10 cellular contexts compared by ENCODE assay signal in the genomic region with DNA sequence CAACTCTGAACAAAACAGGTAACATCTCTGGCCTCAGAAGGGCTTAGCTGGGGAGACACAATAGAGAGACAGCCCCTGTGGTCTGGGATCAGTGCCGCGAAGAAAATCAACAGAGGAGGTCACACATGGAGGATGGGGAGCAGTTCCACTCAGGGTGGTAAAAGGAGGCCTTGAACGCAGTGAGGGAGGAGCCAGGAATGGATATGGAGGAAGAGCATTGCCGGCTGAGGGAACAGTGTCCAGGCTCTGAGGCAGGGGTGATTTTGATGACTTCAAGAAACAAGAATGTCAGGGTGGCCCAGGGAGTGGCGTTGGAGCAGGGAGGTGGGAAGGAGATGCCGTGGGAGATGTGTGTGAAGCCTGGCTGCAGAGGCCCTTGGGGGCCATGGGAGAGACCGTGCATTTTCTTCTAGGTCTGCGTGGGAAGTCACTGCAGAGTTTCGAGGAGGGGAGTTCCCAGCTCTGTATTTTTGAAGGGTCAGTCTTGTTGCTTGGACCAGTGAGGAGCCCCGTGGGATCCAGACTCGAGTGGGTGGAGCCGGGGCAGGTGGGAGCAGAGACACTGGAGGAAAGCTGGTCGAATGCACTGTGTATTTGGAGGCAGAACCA. TPM values are rescaled to one million over a fixed set of nuclear protein-coding genes. Genes with fewer than 3 reads are reported as not detected.
DNase-seq lines count a peak whose midpoint lies in the region; ATAC-seq and TF ChIP-seq lines count a peak whose summit lies in the region.
"Had no signal": no experiment of that assay in that cellular context is flagged by ENCODE, and none has a peak within 500 bp of the region (broad histone marks: within the 10 kb centered on the region; RNA-seq: fewer than 3 reads in every experiment).

No MANE protein-coding gene starts in this region.

- no peaks in the 10 kb centered on the region for H3K9me2 ChIP-seq in SK-N-SH

- H3K9ac ChIP-seq in SK-N-SH (no peak overlapping the region), smooth muscle cell (ENCODE audit: low read depth) (peak overlapping the region; percentile 55)

- H2AFZ ChIP-seq in SK-N-SH (ENCODE audit: low read depth) (no peak overlapping the region), smooth muscle cell (ENCODE audit: low read depth) (no peak overlapping the region)

- H3K4me1 ChIP-seq in SK-N-SH (ENCODE audit: control insufficient read depth in 1 of 2, insufficient read depth in 2 of 2, low read depth in 1 of 2, low read length in 1 of 2) (peaks cover 34 to 71% of the 10 kb centered on the region in 2 experiments; a peak in 3 of 4 replicates), foreskin keratinocyte (peaks cover 85% of the 10 kb centered on the region), smooth muscle cell (ENCODE audit: low read depth) (peaks cover 76% of the 10 kb centered on the region)

- no peaks in the 10 kb centered on the region for H3K27me3 ChIP-seq in SK-N-SH (ENCODE audit: insufficient read depth)
- H3K27me3 ChIP-seq in foreskin keratinocyte, result no peaks in the 10 kb centered on the region
- no peaks in the 10 kb centered on the region for H3K27me3 ChIP-seq in smooth muscle cell (ENCODE audit: low read depth)

- DNase-seq in SK-N-SH (no peak), foreskin keratinocyte (no peak), smooth muscle cell (lab: John Stamatoyannopoulos, UW; ENCODE audit: unreplicated experiment) (no peak), DMS 273 treated with DMSO at 0.1 percent for 48 hours (lab: John Stamatoyannopoulos, UW) (no peak), left colon (no peak), left lobe of liver (ENCODE audit: low spot score) (no peak)
- DNase-seq in activated CD8-positive, alpha-beta memory T cell treated with anti-CD3 and anti-CD28 coated beads, Interleukin-2, amount 50 U/mL, for 48 hours, result peak; percentile 48
- DNase-seq: stimulated activated naive CD4-positive, alpha-beta T cell treated with Interleukin-2 at 50 U/mL for 16 hours had no signal

- H4K20me1 ChIP-seq in SK-N-SH (ENCODE audit: insufficient read depth) (no peaks in the 10 kb centered on the region; the same call in 1 of the 2 replicates), smooth muscle cell (ENCODE audit: low read depth) (peaks cover 4% of the 10 kb centered on the region)

- CTCF ChIA-PET in SK-N-SH (lab: Yijun Ruan, JAX), result interaction anchor here (0.6 to 21.2 kb wide), 5 partner anchors 13 to 565 kb away, joined by 3 to 602 read pairs (median 6); a partner anchor contains a TSS

- ATAC-seq in SK-N-SH treated with all-trans-retinoic acid at 6 μM for 48 hours (no peak), foreskin keratinocyte (no peak), left colon (no peak), left lobe of liver (no peak)

- TF ChIP-seq EP300 in SK-N-SH (IDR thresholded peaks at IDR 0.05; ENCODE audit: borderline replicate concordance in 1 of 2, low read depth in 1 of 2, low read length in 1 of 2), result no peak

- POLR2A ChIA-PET in SK-N-SH (lab: Yijun Ruan, JAX), result no interaction called here

- H3K27ac ChIP-seq in SK-N-SH (ENCODE audit: low read depth in 2 of 2, low read length in 1 of 2) (no peak overlapping the region; a peak in 1 of 4 replicates), foreskin keratinocyte (peak overlapping the region; percentile 97), smooth muscle cell (ENCODE audit: low read depth) (peak overlapping the region; percentile 99)
- H3K27ac ChIP-seq: 22Rv1 had no signal

- 90% methylated on average over 13 of the region's 13 CpGs for WGBS in SK-N-SH (ENCODE audit: low lambda C conversion rate)
- WGBS in smooth muscle cell (ENCODE audit: low lambda C conversion rate), result 56% methylated on average over 13 of the region's 13 CpGs

- peaks cover 0 to 4% of the 10 kb centered on the region in 2 experiments for H3K36me3 ChIP-seq in SK-N-SH (replicated peaks in 1 of 2; ENCODE audit: control insufficient read depth in 1 of 2, insufficient read depth in 2 of 2, low read length in 1 of 2)
- H3K36me3 ChIP-seq in smooth muscle cell (ENCODE audit: low read depth), result no peaks in the 10 kb centered on the region

- TF ChIP-seq RAD21 in SK-N-SH (IDR thresholded peaks at IDR 0.05; ENCODE audit: low read length), result no peak

- H3K79me2 ChIP-seq in SK-N-SH (ENCODE audit: insufficient read depth) (peaks cover 79% of the 10 kb centered on the region), smooth muscle cell (ENCODE audit: low read depth) (peaks cover 48% of the 10 kb centered on the region)

- H3K9me3 ChIP-seq in SK-N-SH, result no peaks in the 10 kb centered on the region
- no peaks in the 10 kb centered on the region for H3K9me3 ChIP-seq in smooth muscle cell (replicated peaks; ENCODE audit: low read depth)

- H3K4me2 ChIP-seq in SK-N-SH, result peak overlapping the region; percentile 32; the same call in 1 of the 2 replicates
- H3K4me2 ChIP-seq in smooth muscle cell, result peak overlapping the region; percentile 70

- H3F3A ChIP-seq in SK-N-SH (replicated peaks; ENCODE audit: insufficient read depth) (peaks cover 53% of the 10 kb centered on the region), smooth muscle cell (ENCODE audit: low read depth) (peaks cover 36% of the 10 kb centered on the region)

- TF ChIP-seq CTCF in SK-N-SH (IDR thresholded peaks at IDR 0.05), result no peak
- TF ChIP-seq CTCF in foreskin keratinocyte (conservative IDR thresholded peaks at IDR 0.05), result no peak
- no peak for TF ChIP-seq CTCF in smooth muscle cell (IDR thresholded peaks at IDR 0.05; ENCODE audit: borderline replicate concordance, insufficient read depth, poor library complexity, severe bottlenecking)

- H3K4me3 ChIP-seq in SK-N-SH (ENCODE audit: low read depth in 2 of 2, low read length in 1 of 2) (no peak overlapping the region), smooth muscle cell (no peak overlapping the region)

- intact Hi-C loops in left colon (cut with DNase I, micrococcal nuclease), result no loop called here

TF ChIP-seq in SK-N-SH, 30 proteins besides CTCF, POLR2A, EP300 and RAD21 (continues in another document):
- TF ChIP-seq TAF1 (IDR thresholded peaks at IDR 0.05; ENCODE audit: borderline replicate concordance, low read depth, low read length), result no peak
- TF ChIP-seq, protein P1, sequence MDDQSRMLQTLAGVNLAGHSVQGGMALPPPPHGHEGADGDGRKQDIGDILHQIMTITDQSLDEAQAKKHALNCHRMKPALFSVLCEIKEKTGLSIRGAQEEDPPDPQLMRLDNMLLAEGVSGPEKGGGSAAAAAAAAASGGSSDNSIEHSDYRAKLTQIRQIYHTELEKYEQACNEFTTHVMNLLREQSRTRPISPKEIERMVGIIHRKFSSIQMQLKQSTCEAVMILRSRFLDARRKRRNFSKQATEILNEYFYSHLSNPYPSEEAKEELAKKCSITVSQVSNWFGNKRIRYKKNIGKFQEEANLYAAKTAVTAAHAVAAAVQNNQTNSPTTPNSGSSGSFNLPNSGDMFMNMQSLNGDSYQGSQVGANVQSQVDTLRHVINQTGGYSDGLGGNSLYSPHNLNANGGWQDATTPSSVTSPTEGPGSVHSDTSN (IDR thresholded peaks at IDR 0.05), result no peak
- no peak for TF ChIP-seq ELF1 (IDR thresholded peaks at IDR 0.05)

TF ChIP-seq in SK-N-SH treated with all-trans-retinoic acid at 6 μM for 48 hours, 23 proteins besides CTCF, POLR2A, EP300 and RAD21 (continues in another document):
- TF ChIP-seq TCF4 (CRISPR knock-in tag; IDR thresholded peaks at IDR 0.05; ENCODE audit: borderline replicate concordance) (no peak), ISL1 (CRISPR knock-in tag; IDR thresholded peaks at IDR 0.05) (no peak), ZFP3 (CRISPR knock-in tag; IDR thresholded peaks at IDR 0.05) (no peak), ARNTL (CRISPR knock-in tag; IDR thresholded peaks at IDR 0.05; ENCODE audit: borderline replicate concordance, low read depth) (no peak), GLIS3 (CRISPR knock-in tag; IDR thresholded peaks at IDR 0.05) (no peak), ZFP30 (CRISPR knock-in tag; IDR thresholded peaks at IDR 0.05) (no peak), BACH2 (CRISPR knock-in tag; IDR thresholded peaks at IDR 0.05; ENCODE audit: borderline replicate concordance) (no peak), OSR1 (CRISPR knock-in tag; IDR thresholded peaks at IDR 0.05) (no peak), ZC3H10 (CRISPR knock-in tag; IDR thresholded peaks at IDR 0.05) (no peak), PPARA (CRISPR knock-in tag; IDR thresholded peaks at IDR 0.05; ENCODE audit: borderline replicate concordance) (no peak)
- TF ChIP-seq, protein P2, sequence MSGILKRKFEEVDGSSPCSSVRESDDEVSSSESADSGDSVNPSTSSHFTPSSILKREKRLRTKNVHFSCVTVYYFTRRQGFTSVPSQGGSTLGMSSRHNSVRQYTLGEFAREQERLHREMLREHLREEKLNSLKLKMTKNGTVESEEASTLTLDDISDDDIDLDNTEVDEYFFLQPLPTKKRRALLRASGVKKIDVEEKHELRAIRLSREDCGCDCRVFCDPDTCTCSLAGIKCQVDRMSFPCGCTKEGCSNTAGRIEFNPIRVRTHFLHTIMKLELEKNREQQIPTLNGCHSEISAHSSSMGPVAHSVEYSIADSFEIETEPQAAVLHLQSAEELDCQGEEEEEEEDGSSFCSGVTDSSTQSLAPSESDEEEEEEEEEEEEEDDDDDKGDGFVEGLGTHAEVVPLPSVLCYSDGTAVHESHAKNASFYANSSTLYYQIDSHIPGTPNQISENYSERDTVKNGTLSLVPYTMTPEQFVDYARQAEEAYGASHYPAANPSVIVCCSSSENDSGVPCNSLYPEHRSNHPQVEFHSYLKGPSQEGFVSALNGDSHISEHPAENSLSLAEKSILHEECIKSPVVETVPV (CRISPR knock-in tag; IDR thresholded peaks at IDR 0.05), result no peak

RNA-seq across cellular contexts. Expression of a gene that starts 35.7 kb away (rescaled TPM):
- not detected in 2 replicates for polyA plus RNA-seq in SK-N-SH (2012; rRNA removed)
- not detected in 2 replicates for polyA plus RNA-seq in SK-N-SH (2012; cell fraction: cytosol; rRNA removed)
- polyA plus RNA-seq in SK-N-SH (2012; cell fraction: nucleus; rRNA removed), result not detected in 2 replicates
- not detected in 2 replicates for total RNA-seq in foreskin keratinocyte
- polyA plus RNA-seq in foreskin keratinocyte, result 0.02 TPM in 1 of 2 replicates, not detected in the other
- total RNA-seq in smooth muscle cell, result 0.13 and 0.40 TPM in 2 replicates
- not detected in 2 replicates for polyA plus RNA-seq in smooth muscle cell
- total RNA-seq in left colon, result not detected
- total RNA-seq in left lobe of liver, result not detected

RNA-seq across cellular contexts. Expression of a gene that starts 47.9 kb away (rescaled TPM):
- polyA plus RNA-seq in SK-N-SH (2012; rRNA removed) (44.0 and 78.1 TPM in 2 replicates), foreskin keratinocyte (76.4 and 110 TPM in 2 replicates), smooth muscle cell (46.3 and 82.5 TPM in 2 replicates)
- polyA plus RNA-seq in SK-N-SH (2012; cell fraction: cytosol; rRNA removed), result 42.5 and 64.1 TPM in 2 replicates
- 57.0 and 58.9 TPM in 2 replicates for polyA plus RNA-seq in SK-N-SH (2012; cell fraction: nucleus; rRNA removed)
- total RNA-seq in foreskin keratinocyte (105 and 139 TPM in 2 replicates), smooth muscle cell (39.8 and 42.7 TPM in 2 replicates), left colon (10 to 100 TPM; 85.6 TPM), left lobe of liver (31.3 TPM)

Comparison
In these comparisons a context has a peak if more than half of its experiments do, and no peak if none do; other contexts are left out.
1. H3K27ac ChIP-seq: peak in foreskin keratinocyte (single experiment) and smooth muscle cell (single experiment); none in SK-N-SH (0 of 2).